ENCODE assay signal across 15 cellular contexts in genomic region chr13:58933475-58933874, GRCh38.
DNase-seq lines count a peak whose midpoint lies in the region; ATAC-seq lines count a peak whose summit lies in the region.
"Had no signal": no experiment of that assay in that cellular context is flagged by ENCODE, and none has a peak within 500 bp of the region (broad histone marks: within the 10 kb centered on the region; RNA-seq: fewer than 3 reads in every experiment).

No MANE protein-coding gene starts in this region.

- peak; percentile 10 for DNase-seq in H7
- peak; percentile 11 for DNase-seq in NT2/D1 (ENCODE audit: low read depth, low spot score)
- DNase-seq in neuronal stem cell (ENCODE audit: low spot score), result no peak
- no peak for DNase-seq in SKM-1 treated with dmso at 0.1 percent for 144 hours (lab: John Stamatoyannopoulos, UW; ENCODE audit: unreplicated experiment)
- no peak for DNase-seq in globus pallidus (ENCODE audit: low spot score)
- DNase-seq: 8988T; AML-193; Caco-2; CD8-positive, alpha-beta memory T cell; DND-41; GDM1 had no signal

- no peak for ATAC-seq in GM18861 (IDR thresholded peaks at IDR 0.05; ENCODE audit: unreplicated experiment)
- ATAC-seq: K562 had no signal

- H3K18ac ChIP-seq in neuronal stem cell (ENCODE audit: low read length), result no peak overlapping the region

- H3K4ac ChIP-seq in neuronal stem cell (ENCODE audit: low read length), result no peak overlapping the region

- H2BK120ac ChIP-seq in neuronal stem cell (ENCODE audit: low read depth, low read length), result no peak overlapping the region

- H3K9me3 ChIP-seq in NT2/D1 (ENCODE audit: insufficient read depth, low read length) (no peaks in the 10 kb centered on the region), iPS-20b (ENCODE audit: insufficient read depth, low read depth, low read length) (no peaks in the 10 kb centered on the region), neuronal stem cell (replicated peaks in 1 of 2; ENCODE audit: control insufficient read depth in 2 of 2, insufficient read depth in 1 of 2, low read depth in 1 of 2, low read length in 2 of 2) (peaks cover 0 to 3% of the 10 kb centered on the region in 2 donors)
- H3K9me3 ChIP-seq: BLaER1, Caco-2 had no signal

- H3K27ac ChIP-seq in iPS-20b (ENCODE audit: low read length), result no peak overlapping the region
- H3K27ac ChIP-seq in neuronal stem cell (replicated peaks; ENCODE audit: low read length), result no peak overlapping the region
- H3K27ac ChIP-seq: BLaER1 had no signal

- H3K14ac ChIP-seq in neuronal stem cell (ENCODE audit: low read length), result no peak overlapping the region

- H3K4me1 ChIP-seq in NT2/D1 (ENCODE audit: insufficient read depth, insufficient read length), result no peaks in the 10 kb centered on the region
- peaks cover 26% of the 10 kb centered on the region for H3K4me1 ChIP-seq in iPS-20b (ENCODE audit: insufficient read depth, low read length)
- peaks cover 0 to 12% of the 10 kb centered on the region in 2 donors for H3K4me1 ChIP-seq in neuronal stem cell (ENCODE audit: control insufficient read depth in 2 of 2, insufficient read depth in 1 of 2, low read depth in 1 of 2, low read length in 2 of 2)
- H3K4me1 ChIP-seq: BLaER1, Caco-2 had no signal

- H4K91ac ChIP-seq in neuronal stem cell (ENCODE audit: low read depth, low read length, poor library complexity), result no peak overlapping the region

- H2BK5ac ChIP-seq in neuronal stem cell (ENCODE audit: low read length), result no peak overlapping the region

- H2AK5ac ChIP-seq in neuronal stem cell (ENCODE audit: low read depth, low read length), result no peak overlapping the region

- H4K8ac ChIP-seq in neuronal stem cell (ENCODE audit: low read depth, low read length), result no peak overlapping the region

- no peak overlapping the region for H2BK15ac ChIP-seq in neuronal stem cell (ENCODE audit: low read length)

- peak overlapping the region; percentile 52 for H2AFZ ChIP-seq in neuronal stem cell (ENCODE audit: low read length)

- H3K36me3 ChIP-seq in H7 (replicated peaks; ENCODE audit: control insufficient read depth, insufficient read depth, low read length) (no peaks in the 10 kb centered on the region), NT2/D1 (ENCODE audit: insufficient read depth, insufficient read length, low read length) (no peaks in the 10 kb centered on the region), iPS-20b (ENCODE audit: insufficient read depth, low read depth, low read length) (no peaks in the 10 kb centered on the region), neuronal stem cell (replicated peaks in 1 of 2; ENCODE audit: control insufficient read depth in 2 of 2, insufficient read depth in 2 of 2, low read length in 2 of 2) (no peaks in the 10 kb centered on the region)
- H3K36me3 ChIP-seq: BLaER1 had no signal

- no peaks in the 10 kb centered on the region for H3K27me3 ChIP-seq in H7 (ENCODE audit: control insufficient read depth, insufficient read depth, low read length)
- H3K27me3 ChIP-seq in NT2/D1 (ENCODE audit: insufficient read depth, insufficient read length), result no peaks in the 10 kb centered on the region
- H3K27me3 ChIP-seq in iPS-20b (ENCODE audit: insufficient read depth, low read length), result no peaks in the 10 kb centered on the region
- H3K27me3 ChIP-seq in neuronal stem cell (ENCODE audit: control insufficient read depth in 3 of 3, insufficient read depth in 3 of 3, low read depth in 1 of 3, low read length in 3 of 3), result no peaks in the 10 kb centered on the region
- H3K27me3 ChIP-seq: BLaER1 had no signal

- H3K4me3 ChIP-seq in H7 (ENCODE audit: insufficient read depth, low read depth, low read length) (no peak overlapping the region), NT2/D1 (ENCODE audit: insufficient read length, low read depth) (no peak overlapping the region), iPS-20b (ENCODE audit: low read length) (peak overlapping the region; percentile 33; the same call in 1 of the 2 replicates), neuronal stem cell (ENCODE audit: low read length in 2 of 2) (no peak overlapping the region)
- H3K4me3 ChIP-seq: BLaER1, K562 had no signal

- H2BK12ac ChIP-seq in neuronal stem cell (ENCODE audit: low read length), result no peak overlapping the region

- no peak overlapping the region for H3K4me2 ChIP-seq in neuronal stem cell (ENCODE audit: insufficient read depth, low read length, poor library complexity, severe bottlenecking)
- H3K4me2 ChIP-seq: BLaER1 had no signal

- no peak overlapping the region for H3K23ac ChIP-seq in neuronal stem cell (ENCODE audit: low read depth, low read length, poor library complexity)

- no peaks in the 10 kb centered on the region for H3K79me1 ChIP-seq in neuronal stem cell (ENCODE audit: low read depth, low read length)

- H3K9ac ChIP-seq in NT2/D1 (ENCODE audit: insufficient read length, low read depth) (no peak overlapping the region), iPS-20b (ENCODE audit: low read depth, low read length) (no peak overlapping the region), neuronal stem cell (ENCODE audit: low read depth, low read length, poor library complexity) (no peak overlapping the region)
- H3K9ac ChIP-seq: BLaER1 had no signal

Comparison
In these comparisons a context has a peak if more than half of its experiments do, and no peak if none do; other contexts are left out.
1. DNase-seq: peak in H7 (single experiment) and NT2/D1 (single experiment); none in neuronal stem cell (single experiment), SKM-1 treated with dmso at 0.1 percent for 144 hours (single experiment) and globus pallidus (single experiment).